1 cellular context compared by ENCODE assay signal in the genomic region with DNA sequence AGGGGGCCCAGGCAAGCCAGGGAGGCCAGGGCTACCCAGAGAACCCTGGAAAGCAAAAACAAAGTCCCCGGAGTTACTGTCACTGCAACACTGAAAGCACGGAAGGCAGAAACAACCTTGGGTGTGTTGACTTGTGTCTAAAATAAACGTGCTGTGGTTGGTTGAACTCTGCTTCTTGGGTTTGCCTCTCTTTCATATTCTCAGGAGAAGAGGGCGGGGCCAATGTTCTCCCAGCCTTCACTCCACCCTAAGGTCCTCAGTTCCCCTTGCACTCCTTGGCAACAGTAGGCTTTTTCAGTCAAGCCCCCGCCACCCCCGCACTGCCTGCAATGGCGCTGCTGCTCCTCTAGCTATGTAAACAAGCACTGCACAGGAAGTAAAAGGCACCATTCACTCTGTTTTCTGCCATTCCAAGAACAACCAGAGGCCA.
A peak's percentile ranks its signal among the peaks of the same experiment; 100 is the strongest.
TF ChIP-seq lines count a peak whose summit lies in the region.

No MANE protein-coding gene starts in this region.

TF ChIP-seq in HepG2, 621 proteins besides CTCF, POLR2A, EP300 and RAD21 (continued from another document and continues in another):
- TF ChIP-seq, protein P1, sequence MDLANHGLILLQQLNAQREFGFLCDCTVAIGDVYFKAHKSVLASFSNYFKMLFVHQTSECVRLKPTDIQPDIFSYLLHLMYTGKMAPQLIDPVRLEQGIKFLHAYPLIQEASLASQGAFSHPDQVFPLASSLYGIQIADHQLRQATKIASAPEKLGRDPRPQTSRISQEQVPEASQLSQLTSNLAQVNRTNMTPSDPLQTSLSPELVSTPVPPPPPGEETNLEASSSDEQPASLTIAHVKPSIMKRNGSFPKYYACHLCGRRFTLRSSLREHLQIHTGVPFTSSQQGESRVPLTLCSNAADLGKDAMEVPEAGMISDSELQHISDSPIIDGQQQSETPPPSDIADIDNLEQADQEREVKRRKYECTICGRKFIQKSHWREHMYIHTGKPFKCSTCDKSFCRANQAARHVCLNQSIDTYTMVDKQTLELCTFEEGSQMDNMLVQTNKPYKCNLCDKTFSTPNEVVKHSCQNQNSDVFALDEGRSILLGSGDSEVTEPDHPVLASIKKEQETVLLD (CRISPR knock-in tag; IDR thresholded peaks at IDR 0.05; ENCODE audit: low read depth) = no peak
- no peak for TF ChIP-seq KDM3A (CRISPR knock-in tag; IDR thresholded peaks at IDR 0.05; ENCODE audit: low read depth)
- TF ChIP-seq ZNF543 (CRISPR knock-in tag; IDR thresholded peaks at IDR 0.05) = no peak
- TF ChIP-seq, protein P2, sequence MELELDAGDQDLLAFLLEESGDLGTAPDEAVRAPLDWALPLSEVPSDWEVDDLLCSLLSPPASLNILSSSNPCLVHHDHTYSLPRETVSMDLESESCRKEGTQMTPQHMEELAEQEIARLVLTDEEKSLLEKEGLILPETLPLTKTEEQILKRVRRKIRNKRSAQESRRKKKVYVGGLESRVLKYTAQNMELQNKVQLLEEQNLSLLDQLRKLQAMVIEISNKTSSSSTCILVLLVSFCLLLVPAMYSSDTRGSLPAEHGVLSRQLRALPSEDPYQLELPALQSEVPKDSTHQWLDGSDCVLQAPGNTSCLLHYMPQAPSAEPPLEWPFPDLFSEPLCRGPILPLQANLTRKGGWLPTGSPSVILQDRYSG (CRISPR knock-in tag; IDR thresholded peaks at IDR 0.05) = 0 out of 2 replicates have a peak, but pooled peaks have one; percentile 24
- peak; percentile 42; the same call in 1 of the 2 replicates for TF ChIP-seq HOXA3 (CRISPR knock-in tag; IDR thresholded peaks at IDR 0.05)
- TF ChIP-seq, protein P3, sequence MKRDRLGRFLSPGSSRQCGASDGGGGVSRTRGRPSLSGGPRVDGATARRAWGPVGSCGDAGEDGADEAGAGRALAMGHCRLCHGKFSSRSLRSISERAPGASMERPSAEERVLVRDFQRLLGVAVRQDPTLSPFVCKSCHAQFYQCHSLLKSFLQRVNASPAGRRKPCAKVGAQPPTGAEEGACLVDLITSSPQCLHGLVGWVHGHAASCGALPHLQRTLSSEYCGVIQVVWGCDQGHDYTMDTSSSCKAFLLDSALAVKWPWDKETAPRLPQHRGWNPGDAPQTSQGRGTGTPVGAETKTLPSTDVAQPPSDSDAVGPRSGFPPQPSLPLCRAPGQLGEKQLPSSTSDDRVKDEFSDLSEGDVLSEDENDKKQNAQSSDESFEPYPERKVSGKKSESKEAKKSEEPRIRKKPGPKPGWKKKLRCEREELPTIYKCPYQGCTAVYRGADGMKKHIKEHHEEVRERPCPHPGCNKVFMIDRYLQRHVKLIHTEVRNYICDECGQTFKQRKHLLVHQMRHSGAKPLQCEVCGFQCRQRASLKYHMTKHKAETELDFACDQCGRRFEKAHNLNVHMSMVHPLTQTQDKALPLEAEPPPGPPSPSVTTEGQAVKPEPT (CRISPR knock-in tag; IDR thresholded peaks at IDR 0.05; ENCODE audit: low read depth) = no peak
- TF ChIP-seq, protein P4, sequence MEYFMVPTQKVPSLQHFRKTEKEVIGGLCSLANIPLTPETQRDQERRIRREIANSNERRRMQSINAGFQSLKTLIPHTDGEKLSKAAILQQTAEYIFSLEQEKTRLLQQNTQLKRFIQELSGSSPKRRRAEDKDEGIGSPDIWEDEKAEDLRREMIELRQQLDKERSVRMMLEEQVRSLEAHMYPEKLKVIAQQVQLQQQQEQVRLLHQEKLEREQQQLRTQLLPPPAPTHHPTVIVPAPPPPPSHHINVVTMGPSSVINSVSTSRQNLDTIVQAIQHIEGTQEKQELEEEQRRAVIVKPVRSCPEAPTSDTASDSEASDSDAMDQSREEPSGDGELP (IDR thresholded peaks at IDR 0.05; ENCODE audit: borderline replicate concordance, low read depth) = no peak
- TF ChIP-seq ZNF225 (CRISPR knock-in tag; IDR thresholded peaks at IDR 0.05) = no peak
- TF ChIP-seq KAT8 (CRISPR knock-in tag; IDR thresholded peaks at IDR 0.05) = peak; percentile 41
- TF ChIP-seq SOX5 (CRISPR knock-in tag; IDR thresholded peaks at IDR 0.05; ENCODE audit: borderline replicate concordance) = peak; percentile 30; the same call in 1 of the 2 replicates
- TF ChIP-seq, protein P5, sequence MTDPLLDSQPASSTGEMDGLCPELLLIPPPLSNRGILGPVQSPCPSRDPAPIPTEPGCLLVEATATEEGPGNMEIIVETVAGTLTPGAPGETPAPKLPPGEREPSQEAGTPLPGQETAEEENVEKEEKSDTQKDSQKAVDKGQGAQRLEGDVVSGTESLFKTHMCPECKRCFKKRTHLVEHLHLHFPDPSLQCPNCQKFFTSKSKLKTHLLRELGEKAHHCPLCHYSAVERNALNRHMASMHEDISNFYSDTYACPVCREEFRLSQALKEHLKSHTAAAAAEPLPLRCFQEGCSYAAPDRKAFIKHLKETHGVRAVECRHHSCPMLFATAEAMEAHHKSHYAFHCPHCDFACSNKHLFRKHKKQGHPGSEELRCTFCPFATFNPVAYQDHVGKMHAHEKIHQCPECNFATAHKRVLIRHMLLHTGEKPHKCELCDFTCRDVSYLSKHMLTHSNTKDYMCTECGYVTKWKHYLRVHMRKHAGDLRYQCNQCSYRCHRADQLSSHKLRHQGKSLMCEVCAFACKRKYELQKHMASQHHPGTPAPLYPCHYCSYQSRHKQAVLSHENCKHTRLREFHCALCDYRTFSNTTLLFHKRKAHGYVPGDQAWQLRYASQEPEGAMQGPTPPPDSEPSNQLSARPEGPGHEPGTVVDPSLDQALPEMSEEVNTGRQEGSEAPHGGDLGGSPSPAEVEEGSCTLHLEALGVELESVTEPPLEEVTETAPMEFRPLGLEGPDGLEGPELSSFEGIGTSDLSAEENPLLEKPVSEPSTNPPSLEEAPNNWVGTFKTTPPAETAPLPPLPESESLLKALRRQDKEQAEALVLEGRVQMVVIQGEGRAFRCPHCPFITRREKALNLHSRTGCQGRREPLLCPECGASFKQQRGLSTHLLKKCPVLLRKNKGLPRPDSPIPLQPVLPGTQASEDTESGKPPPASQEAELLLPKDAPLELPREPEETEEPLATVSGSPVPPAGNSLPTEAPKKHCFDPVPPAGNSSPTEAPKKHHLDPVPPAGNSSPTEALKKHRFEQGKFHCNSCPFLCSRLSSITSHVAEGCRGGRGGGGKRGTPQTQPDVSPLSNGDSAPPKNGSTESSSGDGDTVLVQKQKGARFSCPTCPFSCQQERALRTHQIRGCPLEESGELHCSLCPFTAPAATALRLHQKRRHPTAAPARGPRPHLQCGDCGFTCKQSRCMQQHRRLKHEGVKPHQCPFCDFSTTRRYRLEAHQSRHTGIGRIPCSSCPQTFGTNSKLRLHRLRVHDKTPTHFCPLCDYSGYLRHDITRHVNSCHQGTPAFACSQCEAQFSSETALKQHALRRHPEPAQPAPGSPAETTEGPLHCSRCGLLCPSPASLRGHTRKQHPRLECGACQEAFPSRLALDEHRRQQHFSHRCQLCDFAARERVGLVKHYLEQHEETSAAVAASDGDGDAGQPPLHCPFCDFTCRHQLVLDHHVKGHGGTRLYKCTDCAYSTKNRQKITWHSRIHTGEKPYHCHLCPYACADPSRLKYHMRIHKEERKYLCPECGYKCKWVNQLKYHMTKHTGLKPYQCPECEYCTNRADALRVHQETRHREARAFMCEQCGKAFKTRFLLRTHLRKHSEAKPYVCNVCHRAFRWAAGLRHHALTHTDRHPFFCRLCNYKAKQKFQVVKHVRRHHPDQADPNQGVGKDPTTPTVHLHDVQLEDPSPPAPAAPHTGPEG (CRISPR knock-in tag; IDR thresholded peaks at IDR 0.05) = no peak
- TF ChIP-seq ZNF614 (CRISPR knock-in tag; IDR thresholded peaks at IDR 0.05; ENCODE audit: borderline replicate concordance) = 0 out of 2 replicates have a peak, but pooled peaks have one; percentile 36
- TF ChIP-seq, protein P6, sequence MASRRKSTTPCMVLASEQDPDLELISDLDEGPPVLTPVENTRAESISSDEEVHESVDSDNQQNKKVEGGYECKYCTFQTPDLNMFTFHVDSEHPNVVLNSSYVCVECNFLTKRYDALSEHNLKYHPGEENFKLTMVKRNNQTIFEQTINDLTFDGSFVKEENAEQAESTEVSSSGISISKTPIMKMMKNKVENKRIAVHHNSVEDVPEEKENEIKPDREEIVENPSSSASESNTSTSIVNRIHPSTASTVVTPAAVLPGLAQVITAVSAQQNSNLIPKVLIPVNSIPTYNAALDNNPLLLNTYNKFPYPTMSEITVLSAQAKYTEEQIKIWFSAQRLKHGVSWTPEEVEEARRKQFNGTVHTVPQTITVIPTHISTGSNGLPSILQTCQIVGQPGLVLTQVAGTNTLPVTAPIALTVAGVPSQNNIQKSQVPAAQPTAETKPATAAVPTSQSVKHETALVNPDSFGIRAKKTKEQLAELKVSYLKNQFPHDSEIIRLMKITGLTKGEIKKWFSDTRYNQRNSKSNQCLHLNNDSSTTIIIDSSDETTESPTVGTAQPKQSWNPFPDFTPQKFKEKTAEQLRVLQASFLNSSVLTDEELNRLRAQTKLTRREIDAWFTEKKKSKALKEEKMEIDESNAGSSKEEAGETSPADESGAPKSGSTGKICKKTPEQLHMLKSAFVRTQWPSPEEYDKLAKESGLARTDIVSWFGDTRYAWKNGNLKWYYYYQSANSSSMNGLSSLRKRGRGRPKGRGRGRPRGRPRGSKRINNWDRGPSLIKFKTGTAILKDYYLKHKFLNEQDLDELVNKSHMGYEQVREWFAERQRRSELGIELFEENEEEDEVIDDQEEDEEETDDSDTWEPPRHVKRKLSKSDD (CRISPR knock-in tag; IDR thresholded peaks at IDR 0.05; ENCODE audit: low read depth) = no peak
- peak; percentile 20; the same call in 1 of the 2 replicates for TF ChIP-seq KDM2A (CRISPR knock-in tag; IDR thresholded peaks at IDR 0.05; ENCODE audit: borderline replicate concordance, low read depth)
- TF ChIP-seq ATAD3A (CRISPR knock-in tag; IDR thresholded peaks at IDR 0.05) = no peak
- peak; percentile 87 for TF ChIP-seq FOXA3 (CRISPR knock-in tag; IDR thresholded peaks at IDR 0.05)
- 0 out of 2 replicates have a peak, but pooled peaks have one; percentile 22 for TF ChIP-seq ZNF264 (CRISPR knock-in tag; IDR thresholded peaks at IDR 0.05)
- TF ChIP-seq ZNF160 (CRISPR knock-in tag; IDR thresholded peaks at IDR 0.05) = no peak
- no peak for TF ChIP-seq ZNF337 (CRISPR knock-in tag; IDR thresholded peaks at IDR 0.05; ENCODE audit: borderline replicate concordance, low read depth)
- TF ChIP-seq, protein P7, sequence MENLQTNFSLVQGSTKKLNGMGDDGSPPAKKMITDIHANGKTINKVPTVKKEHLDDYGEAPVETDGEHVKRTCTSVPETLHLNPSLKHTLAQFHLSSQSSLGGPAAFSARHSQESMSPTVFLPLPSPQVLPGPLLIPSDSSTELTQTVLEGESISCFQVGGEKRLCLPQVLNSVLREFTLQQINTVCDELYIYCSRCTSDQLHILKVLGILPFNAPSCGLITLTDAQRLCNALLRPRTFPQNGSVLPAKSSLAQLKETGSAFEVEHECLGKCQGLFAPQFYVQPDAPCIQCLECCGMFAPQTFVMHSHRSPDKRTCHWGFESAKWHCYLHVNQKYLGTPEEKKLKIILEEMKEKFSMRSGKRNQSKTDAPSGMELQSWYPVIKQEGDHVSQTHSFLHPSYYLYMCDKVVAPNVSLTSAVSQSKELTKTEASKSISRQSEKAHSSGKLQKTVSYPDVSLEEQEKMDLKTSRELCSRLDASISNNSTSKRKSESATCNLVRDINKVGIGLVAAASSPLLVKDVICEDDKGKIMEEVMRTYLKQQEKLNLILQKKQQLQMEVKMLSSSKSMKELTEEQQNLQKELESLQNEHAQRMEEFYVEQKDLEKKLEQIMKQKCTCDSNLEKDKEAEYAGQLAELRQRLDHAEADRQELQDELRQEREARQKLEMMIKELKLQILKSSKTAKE (CRISPR knock-in tag; IDR thresholded peaks at IDR 0.05; ENCODE audit: borderline replicate concordance) = no peak
- TF ChIP-seq EHMT2 (IDR thresholded peaks at IDR 0.05; ENCODE audit: borderline replicate concordance, low read depth, low read length) = no peak
- TF ChIP-seq RARA (CRISPR knock-in tag; IDR thresholded peaks at IDR 0.05) = peak; percentile 58; the same call in 1 of the 2 replicates
- TF ChIP-seq ZNF34 (CRISPR knock-in tag; IDR thresholded peaks at IDR 0.05; ENCODE audit: borderline replicate concordance) = no peak
- TF ChIP-seq SIN3A (IDR thresholded peaks at IDR 0.05; ENCODE audit: borderline replicate concordance, low read depth, low read length) = no peak
- TF ChIP-seq, protein P8, sequence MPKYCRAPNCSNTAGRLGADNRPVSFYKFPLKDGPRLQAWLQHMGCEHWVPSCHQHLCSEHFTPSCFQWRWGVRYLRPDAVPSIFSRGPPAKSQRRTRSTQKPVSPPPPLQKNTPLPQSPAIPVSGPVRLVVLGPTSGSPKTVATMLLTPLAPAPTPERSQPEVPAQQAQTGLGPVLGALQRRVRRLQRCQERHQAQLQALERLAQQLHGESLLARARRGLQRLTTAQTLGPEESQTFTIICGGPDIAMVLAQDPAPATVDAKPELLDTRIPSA (CRISPR knock-in tag; IDR thresholded peaks at IDR 0.05; ENCODE audit: borderline replicate concordance) = no peak
- TF ChIP-seq MZF1 (CRISPR knock-in tag; IDR thresholded peaks at IDR 0.05; ENCODE audit: borderline replicate concordance) = no peak
- TF ChIP-seq THAP11 (CRISPR knock-in tag; IDR thresholded peaks at IDR 0.05) = 0 out of 2 replicates have a peak, but pooled peaks have one; percentile 26
- peak; percentile 42 for TF ChIP-seq ELF3 (CRISPR knock-in tag; IDR thresholded peaks at IDR 0.05)
- peak; percentile 77 for TF ChIP-seq ZNF292 (CRISPR knock-in tag; IDR thresholded peaks at IDR 0.05; ENCODE audit: borderline replicate concordance, low read depth)
- TF ChIP-seq TBP (CRISPR knock-in tag; IDR thresholded peaks at IDR 0.05) = no peak
- TF ChIP-seq ZNF30 (CRISPR knock-in tag; IDR thresholded peaks at IDR 0.05) = no peak
- no peak for TF ChIP-seq ZNF136 (CRISPR knock-in tag; IDR thresholded peaks at IDR 0.05; ENCODE audit: low read depth)
- no peak for TF ChIP-seq ZNF720 (CRISPR knock-in tag; IDR thresholded peaks at IDR 0.05)
- peak; percentile 59; the same call in 1 of the 2 replicates for TF ChIP-seq NR2C2 (CRISPR knock-in tag; IDR thresholded peaks at IDR 0.05; ENCODE audit: borderline replicate concordance)
- TF ChIP-seq ZBTB3 (CRISPR knock-in tag; IDR thresholded peaks at IDR 0.05; ENCODE audit: borderline replicate concordance, low read depth) = peak; percentile 83; the same call in 1 of the 2 replicates
- TF ChIP-seq SRSF1 (optimal IDR thresholded peaks at IDR 0.05; ENCODE audit: low read depth, low read length) = peak; percentile 62
- 0 out of 2 replicates have a peak, but pooled peaks have one; percentile 22 for TF ChIP-seq ZNF124 (CRISPR knock-in tag; IDR thresholded peaks at IDR 0.05)
- TF ChIP-seq, protein P9, sequence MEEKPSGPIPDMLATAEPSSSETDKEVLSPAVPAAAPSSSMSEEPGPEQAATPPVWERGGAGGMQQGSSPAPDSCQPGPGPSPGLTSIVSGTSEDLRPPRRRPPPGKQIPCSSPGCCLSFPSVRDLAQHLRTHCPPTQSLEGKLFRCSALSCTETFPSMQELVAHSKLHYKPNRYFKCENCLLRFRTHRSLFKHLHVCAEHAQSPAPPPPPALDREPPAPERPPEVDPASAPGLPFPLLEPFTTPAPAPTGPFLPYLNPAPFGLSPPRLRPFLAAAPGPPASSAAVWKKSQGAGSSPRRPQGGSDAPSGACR (CRISPR knock-in tag; IDR thresholded peaks at IDR 0.05) = no peak
- TF ChIP-seq ZNF547 (CRISPR knock-in tag; IDR thresholded peaks at IDR 0.05) = no peak
- no peak for TF ChIP-seq LCORL (IDR thresholded peaks at IDR 0.05)
- TF ChIP-seq LCORL (CRISPR knock-in tag; IDR thresholded peaks at IDR 0.05) = no peak
- TF ChIP-seq, protein P10, sequence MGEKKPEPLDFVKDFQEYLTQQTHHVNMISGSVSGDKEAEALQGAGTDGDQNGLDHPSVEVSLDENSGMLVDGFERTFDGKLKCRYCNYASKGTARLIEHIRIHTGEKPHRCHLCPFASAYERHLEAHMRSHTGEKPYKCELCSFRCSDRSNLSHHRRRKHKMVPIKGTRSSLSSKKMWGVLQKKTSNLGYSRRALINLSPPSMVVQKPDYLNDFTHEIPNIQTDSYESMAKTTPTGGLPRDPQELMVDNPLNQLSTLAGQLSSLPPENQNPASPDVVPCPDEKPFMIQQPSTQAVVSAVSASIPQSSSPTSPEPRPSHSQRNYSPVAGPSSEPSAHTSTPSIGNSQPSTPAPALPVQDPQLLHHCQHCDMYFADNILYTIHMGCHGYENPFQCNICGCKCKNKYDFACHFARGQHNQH (CRISPR knock-in tag; IDR thresholded peaks at IDR 0.05) = 0 out of 2 replicates have a peak, but pooled peaks have one; percentile 33
